Comparison of ENCODE assay signal across 12 cellular contexts in the genomic region with DNA sequence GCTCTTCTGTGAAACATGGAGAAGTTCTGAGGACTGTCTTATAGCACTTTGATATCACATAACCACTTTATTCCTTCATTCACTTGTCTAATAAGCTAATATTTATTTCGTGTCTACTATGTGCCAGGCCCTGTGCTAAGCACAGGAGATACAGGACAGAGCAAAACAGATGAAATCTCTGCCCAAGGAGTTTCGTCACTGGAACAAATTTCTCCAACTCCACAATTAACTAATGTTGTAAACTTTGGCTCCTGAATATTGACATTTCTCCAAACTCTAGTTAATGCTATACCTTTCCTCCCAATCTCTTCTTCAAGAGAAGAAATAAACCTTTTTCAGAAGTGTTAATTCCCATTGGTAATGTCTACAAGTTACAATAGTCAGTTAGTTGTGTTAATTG. TPM values are rescaled to one million over a fixed set of nuclear protein-coding genes. Genes with fewer than 3 reads are reported as not detected.
"Had no signal": no experiment of that assay in that cellular context is flagged by ENCODE, and none has a peak within 500 bp of the region (broad histone marks: within the 10 kb centered on the region; RNA-seq: fewer than 3 reads in every experiment).

No MANE protein-coding gene starts in this region.

- H3K9ac ChIP-seq: GM23248 had no signal

- DNase-seq: GM23248, GOT3, H7, H9, HCEC 1CT, HFFc6 had no signal

- H3K4me1 Mint-ChIP-seq: GM23338, H9 had no signal

- H3K9me3 ChIP-seq: HAP-1 had no signal

- H2AFZ ChIP-seq: GM23248, GM23338 had no signal

- H3K9me3 Mint-ChIP-seq: GM23338 had no signal

- H3K27ac ChIP-seq: GM23248 had no signal

- FAIRE-seq: H1, H54 had no signal

- ATAC-seq: GM23338, HCT116 had no signal

- H3K36me3 ChIP-seq: HAP-1 had no signal

- H3K4me3 ChIP-seq: GM23248, GM23338, HAP-1 had no signal

- H3K4me1 ChIP-seq: HAP-1 had no signal

- H3K4me2 ChIP-seq: GM23338 had no signal

- H3K27ac Mint-ChIP-seq: GM23338, H9, HFFc6 had no signal

- H3K4me3 Mint-ChIP-seq: GM23338, H9, HFFc6 had no signal

RNA-seq across cellular contexts. Expression of a gene that starts 24.8 kb away (rescaled TPM):
- total RNA-seq: GM23248, GM23338, H1, H4, H7, H9, HFFc6 had no signal
- polyA plus RNA-seq: GM23248, GM23338, H1 had no signal

RNA-seq across cellular contexts. Expression of a gene that starts 27.0 kb away (rescaled TPM):
- total RNA-seq: GM23248, GM23338, H1, H4, H7, H9, HFFc6 had no signal
- polyA plus RNA-seq: GM23248, GM23338, H1 had no signal
